Comparison of ENCODE assay signal across 9 cellular contexts in the genomic region with DNA sequence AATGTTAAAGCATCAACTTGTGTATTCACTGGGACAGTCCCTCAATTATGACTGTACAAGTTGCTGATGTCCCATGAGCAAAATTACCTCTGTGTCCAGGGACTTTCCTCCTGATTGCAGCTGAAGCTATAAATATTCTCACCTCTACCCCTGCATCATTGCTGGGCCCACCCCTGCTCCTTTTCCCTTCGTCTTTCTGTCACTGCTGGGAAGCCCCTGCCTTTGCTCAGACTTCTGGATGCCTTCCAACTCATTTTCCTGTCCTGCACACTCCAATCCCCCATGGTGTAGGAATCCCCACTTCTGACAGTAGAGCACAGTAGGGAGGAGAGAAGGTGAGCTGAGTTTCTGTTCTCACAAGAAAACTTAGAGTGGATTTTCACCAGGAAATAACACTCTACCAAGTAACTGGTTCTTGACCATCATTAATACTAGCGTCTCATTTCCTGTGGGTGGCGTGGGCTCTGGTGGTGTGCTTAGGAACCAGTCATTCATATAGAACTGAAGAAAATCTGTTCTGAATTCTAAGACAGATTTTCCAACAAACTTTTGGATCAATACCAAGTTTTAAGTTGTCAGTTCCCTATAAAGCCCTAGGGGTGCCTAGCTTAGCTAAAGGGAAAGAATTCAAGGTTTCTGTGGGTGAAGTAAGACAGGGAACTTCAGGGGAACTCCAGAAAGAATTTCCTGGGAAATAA.
DNase-seq lines count a peak whose midpoint lies in the region; ATAC-seq and TF ChIP-seq lines count a peak whose summit lies in the region.
"Had no signal": no experiment of that assay in that cellular context is flagged by ENCODE, and none has a peak within 500 bp of the region (broad histone marks: within the 10 kb centered on the region; RNA-seq: fewer than 3 reads in every experiment).

No MANE protein-coding gene starts in this region.

- H3K14ac ChIP-seq in IMR-90 (replicated peaks; ENCODE audit: low read depth, low read length): no peak overlapping the region

- CTCF ChIA-PET in IMR-90 (lab: Yijun Ruan, JAX): no interaction called here
- CTCF ChIA-PET in CD8-positive, alpha-beta T cell (lab: Charles Lee): no interaction called here

- H4K91ac ChIP-seq in IMR-90 (ENCODE audit: insufficient read depth, low read depth, low read length): no peak overlapping the region

- POLR2A ChIA-PET in IMR-90 (lab: Charles Lee; ENCODE audit: unreplicated experiment): no interaction called here
- POLR2A ChIA-PET in CD8-positive, alpha-beta T cell (lab: Charles Lee): no interaction called here

- H3K4ac ChIP-seq in IMR-90 (ENCODE audit: low read depth, low read length): no peak overlapping the region

- H3K36me3 ChIP-seq in IMR-90 (ENCODE audit: control insufficient read depth, insufficient read depth, low read length) (no peaks in the 10 kb centered on the region), upper lobe of left lung (no peaks in the 10 kb centered on the region), ascending aorta (no peaks in the 10 kb centered on the region), vagina (no peaks in the 10 kb centered on the region)
- H3K36me3 ChIP-seq in CD8-positive, alpha-beta T cell (ENCODE audit: insufficient read depth, low read length): no peaks in the 10 kb centered on the region
- H3K36me3 ChIP-seq: heart left ventricle had no signal

- H3K27me3 ChIP-seq in IMR-90 (ENCODE audit: control insufficient read depth, insufficient read depth, low read length): peaks cover 4% of the 10 kb centered on the region
- H3K27me3 ChIP-seq in foreskin keratinocyte: no peaks in the 10 kb centered on the region
- H3K27me3 ChIP-seq in CD8-positive, alpha-beta T cell (ENCODE audit: insufficient read depth, low read length): no peaks in the 10 kb centered on the region
- no peaks in the 10 kb centered on the region for H3K27me3 ChIP-seq in upper lobe of left lung
- no peaks in the 10 kb centered on the region for H3K27me3 ChIP-seq in ascending aorta
- H3K27me3 ChIP-seq in vagina: no peaks in the 10 kb centered on the region

- TF ChIP-seq CTCF in IMR-90 (conservative IDR thresholded peaks at IDR 0.05; ENCODE audit: low read depth, low read length): peak; percentile 11; the same call in 1 of the 2 replicates
- peak; percentile 17 for TF ChIP-seq CTCF in foreskin keratinocyte (conservative IDR thresholded peaks at IDR 0.05)
- TF ChIP-seq CTCF in CD8-positive, alpha-beta T cell (IDR thresholded peaks at IDR 0.05): no peak
- no peak for TF ChIP-seq CTCF in upper lobe of left lung (IDR thresholded peaks at IDR 0.05)
- no peak for TF ChIP-seq CTCF in ascending aorta (IDR thresholded peaks at IDR 0.05)
- no peak for TF ChIP-seq CTCF in vagina (IDR thresholded peaks at IDR 0.05)

- no peak overlapping the region for H3K27ac ChIP-seq in IMR-90 (ENCODE audit: insufficient read depth, low read length)
- peak overlapping the region; percentile 64 for H3K27ac ChIP-seq in foreskin keratinocyte
- no peak overlapping the region for H3K27ac ChIP-seq in CD8-positive, alpha-beta T cell (ENCODE audit: low read depth, low read length)
- H3K27ac ChIP-seq in upper lobe of left lung: no peak overlapping the region
- H3K27ac ChIP-seq in ascending aorta: no peak overlapping the region
- H3K27ac ChIP-seq in vagina: no peak overlapping the region
- H3K27ac ChIP-seq: heart left ventricle had no signal

- H2AK5ac ChIP-seq in IMR-90 (ENCODE audit: low read depth, low read length): no peak overlapping the region

- H4K5ac ChIP-seq in IMR-90 (ENCODE audit: low read depth, low read length): no peak overlapping the region

- no peak overlapping the region for H3K4me3 Mint-ChIP-seq in CD8-positive, alpha-beta T cell

- WGBS in IMR-90 (ENCODE audit: extremely low coverage in 2 of 2, insufficient read length in 1 of 2), 2 experiments: no CpG with 5 or more reads among the region's 3 CpGs
- 9 to 37% methylated on average over 1 to 3 of the region's 3 CpGs for WGBS in upper lobe of left lung, 2 donors

- no peaks in the 10 kb centered on the region for H4K20me1 ChIP-seq in IMR-90 (ENCODE audit: insufficient read depth, low read length)

- no TSS peak for BruUV-seq in IMR-90 (replicated peaks; lab: Mats Ljungman, UMichigan)

- H3K23ac ChIP-seq in IMR-90 (ENCODE audit: low read depth, low read length): no peak overlapping the region

- peak overlapping the region; percentile 68 for H2AFZ ChIP-seq in IMR-90 (replicated peaks; ENCODE audit: low read length, poor library complexity)

- TF ChIP-seq POLR2A in IMR-90 (IDR thresholded peaks at IDR 0.05; ENCODE audit: low read depth, low read length) (no peak), upper lobe of left lung (IDR thresholded peaks at IDR 0.05) (no peak), vagina (IDR thresholded peaks at IDR 0.05) (no peak)

- H3K9me3 ChIP-seq in IMR-90 (ENCODE audit: control insufficient read depth, insufficient read depth, low read length) (no peaks in the 10 kb centered on the region), upper lobe of left lung (no peaks in the 10 kb centered on the region), ascending aorta (no peaks in the 10 kb centered on the region), vagina (no peaks in the 10 kb centered on the region)
- no peaks in the 10 kb centered on the region for H3K9me3 ChIP-seq in CD8-positive, alpha-beta T cell (ENCODE audit: low read length)
- H3K9me3 ChIP-seq: heart left ventricle had no signal

- no peak overlapping the region for H3K4me2 ChIP-seq in IMR-90 (ENCODE audit: low read depth, low read length)

- intact Hi-C loops in IMR-90 (cut with micrococcal nuclease): no loop called here
- intact Hi-C loops in CD8-positive, alpha-beta T cell (cut with DNase I, micrococcal nuclease): no loop called here
- intact Hi-C loops in ascending aorta (cut with DNase I): no loop called here
- intact Hi-C loops in vagina (cut with DNase I): no loop called here

- H3K27me3 Mint-ChIP-seq in CD8-positive, alpha-beta T cell (ENCODE audit: low read depth): peaks cover 4% of the 10 kb centered on the region

- TF ChIP-seq RAD21 in IMR-90 (IDR thresholded peaks at IDR 0.05; ENCODE audit: low read length): no peak

- H3K9ac ChIP-seq in IMR-90 (ENCODE audit: low read depth, low read length): no peak overlapping the region

- ATAC-seq in GM18498 (IDR thresholded peaks at IDR 0.05; ENCODE audit: unreplicated experiment) (peak; percentile 61), GM21576 (IDR thresholded peaks at IDR 0.05; ENCODE audit: unreplicated experiment) (peak; percentile 68), IMR-90 (ENCODE audit: low read depth) (no peak), foreskin keratinocyte (peak; percentile 67), upper lobe of left lung (ENCODE audit: low FRiP score in 2 of 2) (no peak)
- ATAC-seq in CD8-positive, alpha-beta T cell: no peak

- no peaks in the 10 kb centered on the region; the same call in 1 of the 2 replicates for H3K4me1 ChIP-seq in IMR-90 (ENCODE audit: control insufficient read depth, insufficient read depth, low read length)
- peaks cover 8% of the 10 kb centered on the region for H3K4me1 ChIP-seq in foreskin keratinocyte
- no peaks in the 10 kb centered on the region for H3K4me1 ChIP-seq in CD8-positive, alpha-beta T cell (ENCODE audit: insufficient read depth, low read length)
- H3K4me1 ChIP-seq in upper lobe of left lung: no peaks in the 10 kb centered on the region
- H3K4me1 ChIP-seq in ascending aorta: no peaks in the 10 kb centered on the region
- H3K4me1 ChIP-seq in vagina: no peaks in the 10 kb centered on the region

- H3K9me1 ChIP-seq in IMR-90 (ENCODE audit: insufficient read depth, low read length): no peaks in the 10 kb centered on the region

- no peak overlapping the region for H3K4me3 ChIP-seq in IMR-90 (ENCODE audit: insufficient read depth, low read depth, low read length)
- no peak overlapping the region for H3K4me3 ChIP-seq in CD8-positive, alpha-beta T cell (ENCODE audit: low read depth, low read length)
- H3K4me3 ChIP-seq in upper lobe of left lung: no peak overlapping the region
- no peak overlapping the region for H3K4me3 ChIP-seq in ascending aorta
- no peak overlapping the region for H3K4me3 ChIP-seq in vagina
- H3K4me3 ChIP-seq: heart left ventricle had no signal

- no peak overlapping the region for H2BK5ac ChIP-seq in IMR-90 (ENCODE audit: low read depth, low read length, poor library complexity, severe bottlenecking)

- no peak for TF ChIP-seq EP300 in upper lobe of left lung (IDR thresholded peaks at IDR 0.05)

- peak; percentile 37 for DNase-seq in IMR-90
- DNase-seq in foreskin keratinocyte: peak; percentile 16 to 51
- no peak for DNase-seq in CD8-positive, alpha-beta T cell
- no peak for DNase-seq in upper lobe of left lung
- no peak for DNase-seq in ascending aorta (ENCODE audit: low spot score in 2 of 2)
- no peak for DNase-seq in vagina (ENCODE audit: extremely low spot score in 2 of 2)
- DNase-seq: heart left ventricle had no signal

- H3K36me3 Mint-ChIP-seq in CD8-positive, alpha-beta T cell: no peaks in the 10 kb centered on the region

- H2BK120ac ChIP-seq in IMR-90 (ENCODE audit: low read depth, low read length): no peak overlapping the region

- no peak overlapping the region for H3K18ac ChIP-seq in IMR-90 (ENCODE audit: low read depth, low read length)

- no peak overlapping the region for H3K27ac Mint-ChIP-seq in CD8-positive, alpha-beta T cell

- no peak overlapping the region for H2BK20ac ChIP-seq in IMR-90 (ENCODE audit: low read depth, low read length)

- no peaks in the 10 kb centered on the region for H3K79me1 ChIP-seq in IMR-90 (ENCODE audit: low read depth in 1 of 2, low read length in 2 of 2)

- H3K9me3 Mint-ChIP-seq in CD8-positive, alpha-beta T cell: no peaks in the 10 kb centered on the region

- H3K4me1 Mint-ChIP-seq in CD8-positive, alpha-beta T cell (ENCODE audit: low read depth): no peaks in the 10 kb centered on the region

- no peak overlapping the region for H3K56ac ChIP-seq in IMR-90 (ENCODE audit: extremely low read depth, insufficient read depth, low read length)

- dilution Hi-C loops in IMR-90 (cut with HindIII; ENCODE audit: low sequenced_read_pairs, unreplicated experiment): no loop called here

- H2AK9ac ChIP-seq in IMR-90 (replicated peaks; ENCODE audit: low read depth, low read length, poor library complexity): no peak overlapping the region

- H2BK15ac ChIP-seq in IMR-90 (ENCODE audit: low read depth, low read length): no peak overlapping the region

- no peak overlapping the region; a peak in 1 of 4 replicates for H4K8ac ChIP-seq in IMR-90 (ENCODE audit: low read depth in 2 of 2, low read length in 2 of 2)

- in situ Hi-C loops in IMR-90 (cut with MboI; ENCODE audit: low sequenced_read_pairs): loop anchor here (10.0 kb wide), 1 partner anchor 213 kb away; a partner anchor contains a TSS

TF ChIP-seq in IMR-90, 13 proteins besides CTCF, POLR2A, EP300 and RAD21 (continues in another document):
- TF ChIP-seq MXI1 (IDR thresholded peaks at IDR 0.05; ENCODE audit: borderline replicate concordance, low read depth, low read length): no peak
- TF ChIP-seq RFX5 (IDR thresholded peaks at IDR 0.05; ENCODE audit: low read depth, low read length): no peak
- TF ChIP-seq BHLHE40 (IDR thresholded peaks at IDR 0.05; ENCODE audit: low read depth, low read length): no peak
- TF ChIP-seq RCOR1 (IDR thresholded peaks at IDR 0.05; ENCODE audit: insufficient replicate concordance, low read length): no peak
- TF ChIP-seq CHD1 (IDR thresholded peaks at IDR 0.05; ENCODE audit: low read depth, low read length): no peak

Comparison
In these comparisons a context has a peak if more than half of its experiments do, and no peak if none do; other contexts are left out.
1. ATAC-seq: peak in GM18498 (single experiment), GM21576 (single experiment) and foreskin keratinocyte (single experiment); none in IMR-90 (single experiment), CD8-positive, alpha-beta T cell (single experiment) and upper lobe of left lung (0 of 2).
2. DNase-seq: peak in IMR-90 (single experiment) and foreskin keratinocyte (2 of 2); none in CD8-positive, alpha-beta T cell (0 of 7), upper lobe of left lung (0 of 2), ascending aorta (0 of 2) and vagina (0 of 2).
3. CTCF ChIP-seq: peak in IMR-90 (single experiment) and foreskin keratinocyte (single experiment); none in CD8-positive, alpha-beta T cell (single experiment), upper lobe of left lung (0 of 6), ascending aorta (0 of 3) and vagina (0 of 3).